Comparison of ENCODE assay signal across 1 cellular context in genomic region chr4:108054025-108054424, GRCh38.
TF ChIP-seq lines count a peak whose summit lies in the region.

No MANE protein-coding gene starts in this region.

TF ChIP-seq in HepG2, 621 proteins besides CTCF, POLR2A, EP300 and RAD21:
- no peak for TF ChIP-seq PLSCR1 (CRISPR knock-in tag; IDR thresholded peaks at IDR 0.05; ENCODE audit: borderline replicate concordance)
- no peak for TF ChIP-seq ERF (CRISPR knock-in tag; IDR thresholded peaks at IDR 0.05)
